ENCODE assay signal across 1 cellular context in the genomic region with DNA sequence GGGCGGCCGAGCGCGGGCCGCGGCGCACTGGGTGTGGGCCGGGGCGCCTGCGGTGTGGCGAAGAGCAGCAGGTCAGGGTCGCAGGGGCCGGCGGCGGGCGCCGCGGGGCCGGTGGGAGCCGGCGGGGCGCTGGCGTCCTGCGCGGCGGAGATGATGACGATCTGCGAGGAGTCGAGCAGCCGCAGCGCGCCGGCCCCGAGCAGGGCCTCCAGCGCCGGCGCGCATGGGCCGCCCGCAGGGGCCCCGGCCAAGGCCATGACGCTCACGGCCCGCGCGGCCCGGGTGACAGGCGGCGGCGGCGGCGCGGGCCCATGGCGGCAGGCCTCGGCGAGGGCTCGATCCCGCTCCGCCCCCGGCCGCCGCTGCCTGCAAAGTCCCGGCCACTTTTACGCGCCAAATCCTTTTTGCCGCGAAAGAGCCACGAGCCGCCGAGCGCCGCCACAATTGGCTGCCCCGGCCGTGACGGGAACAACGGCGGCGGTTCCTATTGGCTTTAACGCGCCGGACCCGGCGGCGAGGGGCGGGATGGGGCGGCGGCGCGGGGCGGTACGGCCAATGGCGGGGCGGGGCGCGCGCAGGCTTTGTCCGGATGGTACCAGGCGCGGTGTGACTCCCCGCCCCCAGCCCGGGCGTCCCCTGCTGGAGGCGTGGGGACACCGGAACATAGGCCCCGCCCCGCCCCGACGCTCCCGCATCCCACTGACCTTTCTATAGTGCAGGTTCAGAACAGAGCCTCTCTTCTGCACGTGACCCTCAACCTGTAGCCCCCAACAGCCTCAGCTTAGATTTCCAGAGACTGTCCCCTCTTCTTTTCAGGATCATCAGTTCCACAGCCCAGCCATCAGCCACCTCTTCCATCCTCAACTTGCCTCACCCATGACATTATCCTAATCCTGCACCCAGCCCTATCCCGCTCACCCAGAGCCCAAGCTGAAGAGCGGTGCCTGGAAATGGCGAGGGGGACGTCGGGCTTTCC.
TF ChIP-seq lines count a peak whose summit lies in the region.

Gene E2F1 (minus strand): TSS at position 378 of the 976 bp plus-strand sequence. CDS start 121 bp downstream, at position 257.

TF ChIP-seq in K562, 482 proteins besides CTCF, POLR2A, EP300 and RAD21 (continued from another document and continues in another):
- 0 out of 2 replicates have a peak, but pooled peaks have one; percentile 43 for TF ChIP-seq GABPB1 (CRISPR knock-in tag; IDR thresholded peaks at IDR 0.05)
- peak; percentile 39; the same call in 1 of the 2 replicates for TF ChIP-seq RNF2 (IDR thresholded peaks at IDR 0.05)
- TF ChIP-seq ZBTB7A (IDR thresholded peaks at IDR 0.05; ENCODE audit: borderline replicate concordance, control insufficient read depth, low read depth, low read length): peak; percentile 38; the same call in 1 of the 2 replicates
- 0 out of 2 replicates have a peak, but pooled peaks have one; percentile 29 for TF ChIP-seq HDAC2 (IDR thresholded peaks at IDR 0.05)
- TF ChIP-seq NR3C1 (CRISPR knock-in tag; IDR thresholded peaks at IDR 0.05): peak; percentile 67; the same call in 1 of the 2 replicates
- TF ChIP-seq CHD2 (IDR thresholded peaks at IDR 0.05; ENCODE audit: low read depth, low read length): peak; percentile 64
- TF ChIP-seq MBD2 (IDR thresholded peaks at IDR 0.05; ENCODE audit: borderline replicate concordance, low read depth): peak; percentile 54; the same call in 1 of the 2 replicates
- TF ChIP-seq MAX (CRISPR knock-in tag; IDR thresholded peaks at IDR 0.05): peak; percentile 75
- 0 out of 2 replicates have a peak, but pooled peaks have one; percentile 10 for TF ChIP-seq CBX1 (IDR thresholded peaks at IDR 0.05; ENCODE audit: low read depth)
- no peak for TF ChIP-seq ZNF57 (CRISPR knock-in tag; IDR thresholded peaks at IDR 0.05)
- TF ChIP-seq TOE1 (IDR thresholded peaks at IDR 0.05; ENCODE audit: borderline replicate concordance): peak; percentile 39; the same call in 1 of the 2 replicates
- TF ChIP-seq TOE1 (CRISPR knock-in tag; IDR thresholded peaks at IDR 0.05; ENCODE audit: borderline replicate concordance, low read depth): no peak
- peak; percentile 37; the same call in 1 of the 2 replicates for TF ChIP-seq ESRRA (IDR thresholded peaks at IDR 0.05; ENCODE audit: borderline replicate concordance, low read depth)
- TF ChIP-seq JUN (IDR thresholded peaks at IDR 0.05; ENCODE audit: borderline replicate concordance, low read depth, low read length): 0 out of 2 replicates have a peak, but pooled peaks have one; percentile 12
- TF ChIP-seq JUN (CRISPR knock-in tag; IDR thresholded peaks at IDR 0.05; ENCODE audit: borderline replicate concordance): no peak
- peak; percentile 78 for TF ChIP-seq USF2 (CRISPR knock-in tag; IDR thresholded peaks at IDR 0.05)
- no peak for TF ChIP-seq ATF1 (CRISPR knock-in tag; IDR thresholded peaks at IDR 0.05)
- TF ChIP-seq ATF1 (tag; IDR thresholded peaks at IDR 0.05): peak; percentile 87
- 0 out of 2 replicates have a peak, but pooled peaks have one; percentile 36 for TF ChIP-seq FOSL1 (tag; conservative IDR thresholded peaks at IDR 0.05)
- TF ChIP-seq POLR2B (IDR thresholded peaks at IDR 0.05; ENCODE audit: low read depth, partially characterized antibody): no peak
- TF ChIP-seq MGA (IDR thresholded peaks at IDR 0.05): peak; percentile 51
- 0 out of 2 replicates have a peak, but pooled peaks have one; percentile 0 for TF ChIP-seq SMC3 (conservative IDR thresholded peaks at IDR 0.05; ENCODE audit: insufficient read depth, low read depth, low read length)
- TF ChIP-seq PML (IDR thresholded peaks at IDR 0.05; ENCODE audit: low read length): no peak
- TF ChIP-seq, protein P1, sequence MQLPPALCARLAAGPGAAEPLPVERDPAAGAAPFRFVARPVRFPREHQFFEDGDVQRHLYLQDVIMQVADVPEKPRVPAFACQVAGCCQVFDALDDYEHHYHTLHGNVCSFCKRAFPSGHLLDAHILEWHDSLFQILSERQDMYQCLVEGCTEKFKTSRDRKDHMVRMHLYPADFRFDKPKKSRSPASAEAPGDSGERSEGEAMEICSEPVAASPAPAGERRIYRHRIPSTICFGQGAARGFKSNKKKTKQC (CRISPR knock-in tag; IDR thresholded peaks at IDR 0.05): 0 out of 2 replicates have a peak, but pooled peaks have one; percentile 46
- peak; percentile 68 for TF ChIP-seq NFYB (IDR thresholded peaks at IDR 0.05; ENCODE audit: extremely low read depth, insufficient read length)
- TF ChIP-seq TBP (optimal IDR thresholded peaks at IDR 0.05; ENCODE audit: low read depth, low read length): peak; percentile 68
- peak; percentile 88 for TF ChIP-seq CXXC5 (CRISPR knock-in tag; IDR thresholded peaks at IDR 0.05)
- TF ChIP-seq, protein P2, sequence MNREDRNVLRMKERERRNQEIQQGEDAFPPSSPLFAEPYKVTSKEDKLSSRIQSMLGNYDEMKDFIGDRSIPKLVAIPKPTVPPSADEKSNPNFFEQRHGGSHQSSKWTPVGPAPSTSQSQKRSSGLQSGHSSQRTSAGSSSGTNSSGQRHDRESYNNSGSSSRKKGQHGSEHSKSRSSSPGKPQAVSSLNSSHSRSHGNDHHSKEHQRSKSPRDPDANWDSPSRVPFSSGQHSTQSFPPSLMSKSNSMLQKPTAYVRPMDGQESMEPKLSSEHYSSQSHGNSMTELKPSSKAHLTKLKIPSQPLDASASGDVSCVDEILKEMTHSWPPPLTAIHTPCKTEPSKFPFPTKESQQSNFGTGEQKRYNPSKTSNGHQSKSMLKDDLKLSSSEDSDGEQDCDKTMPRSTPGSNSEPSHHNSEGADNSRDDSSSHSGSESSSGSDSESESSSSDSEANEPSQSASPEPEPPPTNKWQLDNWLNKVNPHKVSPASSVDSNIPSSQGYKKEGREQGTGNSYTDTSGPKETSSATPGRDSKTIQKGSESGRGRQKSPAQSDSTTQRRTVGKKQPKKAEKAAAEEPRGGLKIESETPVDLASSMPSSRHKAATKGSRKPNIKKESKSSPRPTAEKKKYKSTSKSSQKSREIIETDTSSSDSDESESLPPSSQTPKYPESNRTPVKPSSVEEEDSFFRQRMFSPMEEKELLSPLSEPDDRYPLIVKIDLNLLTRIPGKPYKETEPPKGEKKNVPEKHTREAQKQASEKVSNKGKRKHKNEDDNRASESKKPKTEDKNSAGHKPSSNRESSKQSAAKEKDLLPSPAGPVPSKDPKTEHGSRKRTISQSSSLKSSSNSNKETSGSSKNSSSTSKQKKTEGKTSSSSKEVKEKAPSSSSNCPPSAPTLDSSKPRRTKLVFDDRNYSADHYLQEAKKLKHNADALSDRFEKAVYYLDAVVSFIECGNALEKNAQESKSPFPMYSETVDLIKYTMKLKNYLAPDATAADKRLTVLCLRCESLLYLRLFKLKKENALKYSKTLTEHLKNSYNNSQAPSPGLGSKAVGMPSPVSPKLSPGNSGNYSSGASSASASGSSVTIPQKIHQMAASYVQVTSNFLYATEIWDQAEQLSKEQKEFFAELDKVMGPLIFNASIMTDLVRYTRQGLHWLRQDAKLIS (CRISPR knock-in tag; IDR thresholded peaks at IDR 0.05): peak; percentile 55; the same call in 1 of the 2 replicates
- TF ChIP-seq, protein P3, sequence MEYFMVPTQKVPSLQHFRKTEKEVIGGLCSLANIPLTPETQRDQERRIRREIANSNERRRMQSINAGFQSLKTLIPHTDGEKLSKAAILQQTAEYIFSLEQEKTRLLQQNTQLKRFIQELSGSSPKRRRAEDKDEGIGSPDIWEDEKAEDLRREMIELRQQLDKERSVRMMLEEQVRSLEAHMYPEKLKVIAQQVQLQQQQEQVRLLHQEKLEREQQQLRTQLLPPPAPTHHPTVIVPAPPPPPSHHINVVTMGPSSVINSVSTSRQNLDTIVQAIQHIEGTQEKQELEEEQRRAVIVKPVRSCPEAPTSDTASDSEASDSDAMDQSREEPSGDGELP (CRISPR knock-in tag; IDR thresholded peaks at IDR 0.05; ENCODE audit: borderline replicate concordance): peak; percentile 77; the same call in 1 of the 2 replicates
- peak; percentile 86 to 98 for TF ChIP-seq E2F6 (IDR thresholded peaks at IDR 0.05; ENCODE audit: borderline replicate concordance in 1 of 2, extremely low read depth in 1 of 2, insufficient read depth in 1 of 2, insufficient read length in 1 of 2, low read depth in 1 of 2, low read length in 1 of 2, poor library complexity in 1 of 2, severe bottlenecking in 1 of 2)
- no peak for TF ChIP-seq TCF15 (CRISPR knock-in tag; IDR thresholded peaks at IDR 0.05)
- TF ChIP-seq ILK (tag; IDR thresholded peaks at IDR 0.05; ENCODE audit: borderline replicate concordance, low read depth): no peak
- TF ChIP-seq ZNF24 (IDR thresholded peaks at IDR 0.05): peak; percentile 69
- TF ChIP-seq CTBP1 (IDR thresholded peaks at IDR 0.05; ENCODE audit: borderline replicate concordance): peak; percentile 94
- TF ChIP-seq KLF16 (IDR thresholded peaks at IDR 0.05): peak; percentile 53; the same call in 1 of the 2 replicates
